Comparison of ENCODE assay signal across 28 cellular contexts in genomic region chrX:151042852-151043251, GRCh38.
"Had no signal": no experiment of that assay in that cellular context is flagged by ENCODE, and none has a peak within 500 bp of the region (broad histone marks: within the 10 kb centered on the region; RNA-seq: fewer than 3 reads in every experiment).

No MANE protein-coding gene starts in this region.

- H3K27me3 ChIP-seq: ascending aorta, gastroesophageal sphincter, hepatocyte, testis had no signal

- H3K27me3 Mint-ChIP-seq: activated CD4-positive, alpha-beta memory T cell treated with anti-CD3 and anti-CD28 coated beads for 36 hours had no signal

- H3K9me3 Mint-ChIP-seq: activated CD4-positive, alpha-beta memory T cell treated with anti-CD3 and anti-CD28 coated beads for 36 hours; activated naive CD4-positive, alpha-beta T cell treated with anti-CD3 and anti-CD28 coated beads for 36 hours; activated naive CD8-positive, alpha-beta T cell treated with anti-CD3 and anti-CD28 coated beads for 36 hours; activated T-helper 1 cell treated with anti-CD3 and anti-CD28 coated beads, Interleukin-12 subunit alpha, Interleukin-12 subunit beta, Interleukin-2, Interleukin-4 antibody, amounts not matched to agents 30 ng/mL and 10 ng/mL and 1 ng/mL, durations not matched to agents 14 hours and 24 hours and 36 hours; natural killer cell treated with Interleukin-12 subunit alpha and Interleukin-12 subunit beta and Interleukin-15 and Interleukin-18, amount 100 ng/mL, for 72 hours; T-helper 2 cell treated with Interferon-gamma antibody and Interleukin-4, amounts not matched to agents 5 μg/mL and 100 μg/mL, for 36 hours had no signal

- ATAC-seq: gastroesophageal sphincter; left ventricle myocardium superior; mucosa of descending colon; natural killer cell treated with Interleukin-12 subunit alpha and Interleukin-12 subunit beta and Interleukin-15 and Interleukin-18, amount 100 ng/mL, for 72 hours; sciatic nerve; stimulated activated naive CD8-positive, alpha-beta T cell treated with anti-CD3 and anti-CD28 coated beads, Interleukin-15, Interleukin-2, amounts not matched to agents 100 U/mL and 50 U/mL, for 24 hours had no signal

- H3K36me3 Mint-ChIP-seq: activated CD4-positive, alpha-beta memory T cell treated with anti-CD3 and anti-CD28 coated beads for 36 hours; activated naive CD8-positive, alpha-beta T cell treated with anti-CD3 and anti-CD28 coated beads for 36 hours; brain; natural killer cell treated with Interleukin-12 subunit alpha and Interleukin-12 subunit beta and Interleukin-15 and Interleukin-18, amount 100 ng/mL, for 72 hours had no signal

- H3K4me3 Mint-ChIP-seq: activated CD4-positive, alpha-beta memory T cell treated with anti-CD3 and anti-CD28 coated beads for 36 hours; activated naive CD4-positive, alpha-beta T cell treated with anti-CD3 and anti-CD28 coated beads for 36 hours; activated naive CD8-positive, alpha-beta T cell treated with anti-CD3 and anti-CD28 coated beads for 36 hours; activated T-helper 1 cell treated with anti-CD3 and anti-CD28 coated beads, Interleukin-12 subunit alpha, Interleukin-12 subunit beta, Interleukin-2, Interleukin-4 antibody, amounts not matched to agents 30 ng/mL and 10 ng/mL and 1 ng/mL, durations not matched to agents 14 hours and 24 hours and 36 hours; brain; natural killer cell treated with Interleukin-12 subunit alpha and Interleukin-12 subunit beta and Interleukin-15 and Interleukin-18, amount 100 ng/mL, for 72 hours; T-helper 2 cell treated with Interferon-gamma antibody and Interleukin-4, amounts not matched to agents 5 μg/mL and 100 μg/mL, for 36 hours had no signal

- H3K4me1 Mint-ChIP-seq: activated naive CD8-positive, alpha-beta T cell treated with anti-CD3 and anti-CD28 coated beads for 36 hours; brain had no signal

- H3K9me3 ChIP-seq: adrenal gland, ascending aorta, gastroesophageal sphincter, mucosa of descending colon, prostate gland, testis had no signal

- DNase-seq: activated CD4-positive, alpha-beta memory T cell treated with anti-CD3 and anti-CD28 coated beads for 36 hours; activated CD4-positive, alpha-beta T cell treated with anti-CD3 and anti-CD28 coated beads for 4 hours; activated CD8-positive, alpha-beta memory T cell treated with anti-CD3 and anti-CD28 coated beads, Interleukin-2, amount 50 U/mL, for 4 hours; activated effector memory CD4-positive, alpha-beta T cell treated with anti-CD3 and anti-CD28 coated beads, Interleukin-2, amount 50 U/mL, for 16 hours; activated naive CD4-positive, alpha-beta T cell treated with anti-CD3 and anti-CD28 coated beads for 36 hours; activated naive CD8-positive, alpha-beta T cell treated with anti-CD3 and anti-CD28 coated beads for 36 hours; activated T-cell treated with anti-CD3 and anti-CD28 coated beads, Interleukin-2, amount 50 U/mL, for 1 hour; adrenal gland; cortex of kidney; islet precursor cell; left ventricle myocardium superior; retina; stimulated activated CD4-positive, alpha-beta T cell treated with anti-CD3 and anti-CD28 coated beads, Interleukin-12 subunit alpha, Interleukin-12 subunit beta, amount 100 ng/mL, for 4 hours; stimulated activated CD4-positive, alpha-beta T cell treated with anti-CD3 and anti-CD28 coated beads, Interleukin-4, amount 100 ng/mL, for 1 hour; stimulated activated naive CD8-positive, alpha-beta T cell treated with anti-CD3 and anti-CD28 coated beads, Interleukin-15, Interleukin-2, amounts not matched to agents 100 U/mL and 50 U/mL, for 24 hours; testis had no signal

- H3K27ac ChIP-seq: adrenal gland, ascending aorta, gastroesophageal sphincter, hepatocyte, prostate gland, skin epidermis, testis, VCaP had no signal

- H3K27ac Mint-ChIP-seq: activated CD4-positive, alpha-beta memory T cell treated with anti-CD3 and anti-CD28 coated beads for 36 hours; activated naive CD4-positive, alpha-beta T cell treated with anti-CD3 and anti-CD28 coated beads for 36 hours; activated naive CD8-positive, alpha-beta T cell treated with anti-CD3 and anti-CD28 coated beads for 36 hours; activated T-helper 1 cell treated with anti-CD3 and anti-CD28 coated beads, Interleukin-12 subunit alpha, Interleukin-12 subunit beta, Interleukin-2, Interleukin-4 antibody, amounts not matched to agents 30 ng/mL and 10 ng/mL and 1 ng/mL, durations not matched to agents 14 hours and 24 hours and 36 hours; brain; natural killer cell treated with Interleukin-12 subunit alpha and Interleukin-12 subunit beta and Interleukin-15 and Interleukin-18, amount 100 ng/mL, for 72 hours; T-helper 2 cell treated with Interferon-gamma antibody and Interleukin-4, amounts not matched to agents 5 μg/mL and 100 μg/mL, for 36 hours had no signal
